In the genomic region with DNA sequence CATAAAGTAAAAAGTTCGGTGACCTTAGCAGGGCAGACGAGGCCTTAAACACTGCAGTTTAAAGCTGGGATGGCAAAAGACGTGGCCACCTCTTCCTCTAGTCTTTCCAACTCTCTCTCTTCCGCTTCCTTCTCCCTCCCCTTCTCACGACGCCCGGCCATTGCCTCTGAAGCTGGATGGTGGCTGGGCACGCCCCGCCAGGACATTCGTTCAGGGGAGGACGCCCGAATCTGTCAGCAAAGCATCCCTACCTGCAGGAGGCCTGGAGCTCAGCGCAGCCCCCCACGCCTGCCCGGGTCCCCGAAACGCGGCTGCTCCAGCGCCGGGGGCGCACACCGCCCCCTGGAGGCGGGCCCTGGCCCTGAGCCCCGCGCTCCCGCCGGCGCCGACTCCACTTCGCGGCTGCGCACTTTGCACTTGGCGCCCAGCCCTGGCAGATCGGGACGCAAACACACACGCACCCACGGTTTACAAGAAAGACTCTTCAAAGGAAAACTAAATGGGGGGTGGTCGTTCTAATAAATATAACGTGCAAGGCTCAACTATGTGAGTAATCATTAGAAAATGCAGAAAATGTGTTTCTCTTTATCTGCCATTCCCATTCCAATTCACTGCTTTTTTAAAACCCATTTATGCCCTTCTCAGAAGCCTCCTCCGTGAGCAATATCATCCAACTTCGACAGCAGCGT, we compare ENCODE assay signal across 8 cellular contexts. TPM values are rescaled to one million over a fixed set of nuclear protein-coding genes. Genes with fewer than 3 reads are reported as not detected.
DNase-seq lines count a peak whose midpoint lies in the region; ATAC-seq and TF ChIP-seq lines count a peak whose summit lies in the region.

No MANE protein-coding gene starts in this region.

- DNase-seq in COLO829 (ENCODE audit: low spot score) (peak; percentile 86), KG1 (lab: John Stamatoyannopoulos, UW) (peak; percentile 32), left lung (peak; percentile 71 to 94), NCI-H526 treated with DMSO at 0.1 percent for 48 hours (lab: John Stamatoyannopoulos, UW) (no peak)
- peak; percentile 60 for DNase-seq in activated CD4-positive, alpha-beta T cell treated with anti-CD3 and anti-CD28 coated beads, Interleukin-2, amount 50 U/mL, for 1 hour
- DNase-seq in stimulated activated CD4-positive, alpha-beta T cell treated with anti-CD3 and anti-CD28 coated beads, Interleukin-4, amount 100 ng/mL, for 4 hours, result peak; percentile 76 to 77

- peak overlapping the region; percentile 53 to 73 for H3K27ac ChIP-seq in left lung

- TF ChIP-seq CTCF in left lung (IDR thresholded peaks at IDR 0.05), result peak; percentile 76 to 82

- H3K9me3 ChIP-seq in left lung, result no peaks in the 10 kb centered on the region

- H3K36me3 Mint-ChIP-seq in dendritic cell treated with granulocyte-macrophage colony-stimulating factor and Interleukin-4, amounts not matched to agents 40 ng/mL and 50 ng/mL, for 4 days (ENCODE audit: low read depth), result no peaks in the 10 kb centered on the region

- H3K27ac Mint-ChIP-seq in dendritic cell treated with granulocyte-macrophage colony-stimulating factor and Interleukin-4, amounts not matched to agents 40 ng/mL and 50 ng/mL, for 4 days, result peak overlapping the region; percentile 84

- H3K27me3 Mint-ChIP-seq in dendritic cell treated with granulocyte-macrophage colony-stimulating factor and Interleukin-4, amounts not matched to agents 40 ng/mL and 50 ng/mL, for 4 days, result peaks cover 14% of the 10 kb centered on the region

- no peaks in the 10 kb centered on the region for H3K4me1 ChIP-seq in left lung

- peak overlapping the region; percentile 30 to 52 for H3K4me3 ChIP-seq in left lung

- peaks cover 9% of the 10 kb centered on the region for H3K9me3 Mint-ChIP-seq in dendritic cell treated with granulocyte-macrophage colony-stimulating factor and Interleukin-4, amounts not matched to agents 40 ng/mL and 50 ng/mL, for 4 days

- no peaks in the 10 kb centered on the region for H3K36me3 ChIP-seq in left lung

- intact Hi-C loops in dendritic cell treated with granulocyte-macrophage colony-stimulating factor and Interleukin-4, amounts not matched to agents 40 ng/mL and 50 ng/mL, for 4 days (cut with micrococcal nuclease), result no loop called here
- intact Hi-C loops in left lung (cut with DNase I), result no loop called here

- peaks cover 0 to 24% of the 10 kb centered on the region in 2 donors for H3K27me3 ChIP-seq in left lung

- H3K4me3 Mint-ChIP-seq in dendritic cell treated with granulocyte-macrophage colony-stimulating factor and Interleukin-4, amounts not matched to agents 40 ng/mL and 50 ng/mL, for 4 days, result peak overlapping the region; percentile 83

- ATAC-seq in left lung, result peak; percentile 94
- ATAC-seq in HG03097 (IDR thresholded peaks at IDR 0.05; ENCODE audit: low FRiP score, unreplicated experiment), result no peak

- peaks cover 20% of the 10 kb centered on the region for H3K4me1 Mint-ChIP-seq in dendritic cell treated with granulocyte-macrophage colony-stimulating factor and Interleukin-4, amounts not matched to agents 40 ng/mL and 50 ng/mL, for 4 days (ENCODE audit: low read depth)

RNA-seq across cellular contexts. Expression of gene FOXC1, which starts 54.7 kb away (rescaled TPM):
- total RNA-seq in left lung, result 1 to 10 TPM; 1.8 to 3.4 TPM
